ENCODE assay signal across 24 cellular contexts in genomic region chr20:35048739-35049138, GRCh38. TPM values are rescaled to one million over a fixed set of nuclear protein-coding genes. Genes with fewer than 3 reads are reported as not detected.
DNase-seq lines count a peak whose midpoint lies in the region; ATAC-seq and TF ChIP-seq lines count a peak whose summit lies in the region.
"Had no signal": no experiment of that assay in that cellular context is flagged by ENCODE, and none has a peak within 500 bp of the region (broad histone marks: within the 10 kb centered on the region; RNA-seq: fewer than 3 reads in every experiment).

No MANE protein-coding gene starts in this region.

- H3K9me3 Mint-ChIP-seq in brain = no peaks in the 10 kb centered on the region
- H3K9me3 Mint-ChIP-seq: H9, WTC11 had no signal

- H3K4me1 Mint-ChIP-seq in brain = no peaks in the 10 kb centered on the region
- H3K4me1 Mint-ChIP-seq: H9 had no signal

- H3K27ac Mint-ChIP-seq in brain = peak overlapping the region in 3 of 5 experiments; percentile 12 to 70 (median 16)
- H3K27ac Mint-ChIP-seq: H9, WTC11 had no signal

- no peaks in the 10 kb centered on the region for H3K27me3 Mint-ChIP-seq in brain

- H3K4me3 Mint-ChIP-seq in brain = no peak overlapping the region
- H3K4me3 Mint-ChIP-seq: H9, WTC11 had no signal

- ATAC-seq in HG02678 (IDR thresholded peaks at IDR 0.05; ENCODE audit: unreplicated experiment) = no peak
- ATAC-seq: WTC11 had no signal

- H3K36me3 Mint-ChIP-seq in brain = peaks cover 86% of the 10 kb centered on the region

- DNase-seq in RPMI7951 (ENCODE audit: low read depth) (peak; percentile 20), inferior parietal cortex (ENCODE audit: extremely low spot score) (peak; percentile 79), putamen (ENCODE audit: low spot score) (peak; percentile 96), HUDEP-2 (lab: John Stamatoyannopoulos, UW; ENCODE audit: unreplicated experiment in 76 of 76) (no peak), NCI-H2227 treated with DMSO at 0.1 percent for 48 hours (lab: John Stamatoyannopoulos, UW) (no peak), ureter (ENCODE audit: low spot score) (no peak)
- DNase-seq: activated CD8-positive, alpha-beta memory T cell treated with anti-CD3 and anti-CD28 coated beads, Interleukin-2, amount 50 U/mL, for 48 hours; adrenal gland; cerebellar nuclear complex; effector CD4-positive, alpha-beta T cell; erythroblast; foreskin fibroblast; H9; KBM-7; kidney; NCI-H146; NCI-H524; RPMI8226; sigmoid colon; SK-N-SH; stimulated activated CD4-positive, alpha-beta T cell treated with anti-CD3 and anti-CD28 coated beads, Interleukin-15, amount 100 ng/mL, for 24 hours had no signal

- TF ChIP-seq CTCF in brain (conservative IDR thresholded peaks at IDR 0.05) = no peak

RNA-seq across cellular contexts. Expression of gene TRPC4AP, which starts 43.9 kb away (rescaled TPM):
- 44.9 and 49.5 TPM in 2 replicates for total RNA-seq in RPMI7951 (2014; rRNA removed; shearing (Covaris generic))
- 66.8 TPM for polyA plus RNA-seq in brain (ENCODE audit: insufficient read depth, low read depth, low replicate concordance)
- total RNA-seq in ureter = 57.5 TPM

Comparison
In these comparisons a context has a peak if more than half of its experiments do, and no peak if none do; other contexts are left out.
1. DNase-seq: peak in RPMI7951 (single experiment), inferior parietal cortex (single experiment) and putamen (single experiment); none in HUDEP-2 (0 of 76), NCI-H2227 treated with DMSO at 0.1 percent for 48 hours (single experiment) and ureter (single experiment).